8 cellular contexts compared by ENCODE assay signal in the genomic region with DNA sequence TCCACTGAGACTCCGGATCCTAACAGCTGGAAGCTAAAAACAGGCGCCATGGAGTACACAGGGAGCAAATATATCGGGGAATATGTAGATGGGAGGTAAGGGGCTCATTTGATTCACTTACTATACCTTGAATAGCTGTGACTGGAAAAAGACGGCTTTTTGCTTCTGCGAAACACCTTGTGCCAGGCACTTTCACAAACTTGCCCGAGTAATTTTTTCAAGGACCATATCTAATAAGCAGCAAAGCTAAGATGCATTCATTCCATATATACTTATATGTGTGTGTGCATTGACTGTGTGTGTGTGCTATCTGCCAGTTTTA. TPM values are rescaled to one million over a fixed set of nuclear protein-coding genes. Genes with fewer than 3 reads are reported as not detected.
DNase-seq lines count a peak whose midpoint lies in the region; ATAC-seq, FAIRE-seq and TF ChIP-seq lines count a peak whose summit lies in the region.

No MANE protein-coding gene starts in this region.

- POLR2A ChIA-PET in activated CD4-positive, alpha-beta T cell treated with anti-CD3 and anti-CD28 coated beads, Interleukin-2, amount 10 ng/mL, durations not matched to agents 7 days and 5 days (lab: Charles Lee) = no interaction called here
- POLR2A ChIA-PET in HepG2 (lab: Yijun Ruan, JAX) = interaction anchor here (0.8 to 1.0 kb wide), 2 partner anchors 19 to 28 kb away, joined by 3 read pairs; no protein-coding TSS in a partner anchor

- H3K4me1 Mint-ChIP-seq in activated CD4-positive, alpha-beta T cell treated with anti-CD3 and anti-CD28 coated beads, Interleukin-2, amount 10 ng/mL, durations not matched to agents 7 days and 5 days = peaks cover 35% of the 10 kb centered on the region
- H3K4me1 Mint-ChIP-seq in activated naive CD8-positive, alpha-beta T cell (ENCODE audit: low read depth) = peaks cover 41% of the 10 kb centered on the region

- peaks cover 24% of the 10 kb centered on the region for H3K27me3 Mint-ChIP-seq in activated CD4-positive, alpha-beta T cell treated with anti-CD3 and anti-CD28 coated beads, Interleukin-2, amount 10 ng/mL, durations not matched to agents 7 days and 5 days
- peaks cover 7% of the 10 kb centered on the region for H3K27me3 Mint-ChIP-seq in activated naive CD8-positive, alpha-beta T cell

- TF ChIP-seq POLR2A in HepG2 (IDR thresholded peaks at IDR 0.05; ENCODE audit: insufficient read depth in 1 of 2, low read depth in 2 of 2, low read length in 2 of 2) (no peak), GM12891 (IDR thresholded peaks at IDR 0.05; ENCODE audit: low read depth, low read length) (no peak)

- H3K27me3 ChIP-seq in HepG2 (ENCODE audit: control insufficient read depth in 1 of 2, insufficient read depth in 2 of 2, low read length in 2 of 2) = no peaks in the 10 kb centered on the region; a peak in 1 of 5 replicates
- no peaks in the 10 kb centered on the region for H3K27me3 ChIP-seq in thymus (ENCODE audit: control insufficient read depth, insufficient read depth)

- peaks cover 6% of the 10 kb centered on the region for H3K9me3 Mint-ChIP-seq in activated CD4-positive, alpha-beta T cell treated with anti-CD3 and anti-CD28 coated beads, Interleukin-2, amount 10 ng/mL, durations not matched to agents 7 days and 5 days
- peaks cover 6% of the 10 kb centered on the region for H3K9me3 Mint-ChIP-seq in activated naive CD8-positive, alpha-beta T cell (ENCODE audit: low read depth)

- DNase-seq in activated CD4-positive, alpha-beta T cell treated with anti-CD3 and anti-CD28 coated beads, Interleukin-2, amount 10 ng/mL, durations not matched to agents 7 days and 5 days = no peak
- DNase-seq in activated CD4-positive, alpha-beta T cell treated with anti-CD3 and anti-CD28 coated beads, Interleukin-2, amount 50 U/mL, for 4 hours = no peak
- DNase-seq in HepG2 (ENCODE audit: low spot score) = no peak
- no peak for DNase-seq in OCI-M1 (lab: John Stamatoyannopoulos, UW)
- DNase-seq in GM12891 (ENCODE audit: insufficient read length, low spot score) = no peak
- DNase-seq in COLO829 (ENCODE audit: low spot score) = no peak

- H3K36me3 Mint-ChIP-seq in activated CD4-positive, alpha-beta T cell treated with anti-CD3 and anti-CD28 coated beads, Interleukin-2, amount 10 ng/mL, durations not matched to agents 7 days and 5 days (ENCODE audit: low read depth) = peaks cover 3% of the 10 kb centered on the region
- peaks cover 4% of the 10 kb centered on the region for H3K36me3 Mint-ChIP-seq in activated naive CD8-positive, alpha-beta T cell

- H3K79me2 ChIP-seq in HepG2 (ENCODE audit: insufficient read depth, low read length) = peaks cover 35% of the 10 kb centered on the region

- H3K9ac ChIP-seq in HepG2 (ENCODE audit: insufficient read depth, low read depth, low read length) = no peak overlapping the region

- peak overlapping the region; percentile 88 for H3K27ac Mint-ChIP-seq in activated CD4-positive, alpha-beta T cell treated with anti-CD3 and anti-CD28 coated beads, Interleukin-2, amount 10 ng/mL, durations not matched to agents 7 days and 5 days
- H3K27ac Mint-ChIP-seq in activated naive CD8-positive, alpha-beta T cell = peak overlapping the region; percentile 93

- H3K4me3 Mint-ChIP-seq in activated CD4-positive, alpha-beta T cell treated with anti-CD3 and anti-CD28 coated beads, Interleukin-2, amount 10 ng/mL, durations not matched to agents 7 days and 5 days = peak overlapping the region; percentile 88
- peak overlapping the region; percentile 96 for H3K4me3 Mint-ChIP-seq in activated naive CD8-positive, alpha-beta T cell

- in situ Hi-C loops in HepG2 (cut with HindIII; ENCODE audit: extremely low pct_ligation_motif_present, low pct_unique_long_range_greater_than_20kb) = no loop called here

- H3K9me3 ChIP-seq in HepG2 (ENCODE audit: low read length) (no peaks in the 10 kb centered on the region), thymus (ENCODE audit: control insufficient read depth) (no peaks in the 10 kb centered on the region)

- TF ChIP-seq RAD21 in HepG2 (CRISPR knock-in tag; IDR thresholded peaks at IDR 0.05) = no peak

- BruUV-seq in HepG2 (replicated peaks; lab: Mats Ljungman, UMichigan) = no TSS peak

- TF ChIP-seq CTCF in HepG2 (CRISPR knock-in tag; IDR thresholded peaks at IDR 0.05) = no peak

- CTCF ChIA-PET in activated CD4-positive, alpha-beta T cell treated with anti-CD3 and anti-CD28 coated beads, Interleukin-2, amount 10 ng/mL, durations not matched to agents 7 days and 5 days (lab: Charles Lee) = interaction anchor here (0.6 to 1.0 kb wide), 3 partner anchors 13 to 708 kb away, joined by 3 to 4 read pairs (median 3); no protein-coding TSS in a partner anchor
- CTCF ChIA-PET in HepG2 (lab: Yijun Ruan, JAX; ENCODE audit: low intra/inter-chr PET ratio, low total read pairs) = no interaction called here

- peak overlapping the region; percentile 71 for H3K4me2 ChIP-seq in HepG2 (ENCODE audit: low read depth, low read length)

- no peak for TF ChIP-seq EP300 in HepG2 (IDR thresholded peaks at IDR 0.05; ENCODE audit: low read depth in 2 of 2, low read length in 2 of 2)
- no peak for TF ChIP-seq EP300 in HepG2 (CRISPR knock-in tag; IDR thresholded peaks at IDR 0.05; ENCODE audit: borderline replicate concordance)

- peak overlapping the region in 2 of 3 experiments; percentile 75 to 85; a peak in 3 of 6 replicates for H3K4me3 ChIP-seq in HepG2 (replicated peaks in 1 of 3; ENCODE audit: insufficient read depth in 1 of 3, low read depth in 2 of 3, low read length in 3 of 3)
- H3K4me3 ChIP-seq in thymus (ENCODE audit: low read length) = peak overlapping the region; percentile 76

- H3K36me3 ChIP-seq in HepG2 (replicated peaks in 1 of 2; ENCODE audit: control insufficient read depth in 1 of 2, insufficient read depth in 2 of 2, low read length in 2 of 2) = no peaks in the 10 kb centered on the region
- no peaks in the 10 kb centered on the region for H3K36me3 ChIP-seq in thymus (ENCODE audit: control insufficient read depth, insufficient read depth)

- H3K4me1 ChIP-seq in HepG2 (ENCODE audit: insufficient read depth, low read length) (peaks cover 36% of the 10 kb centered on the region), thymus (ENCODE audit: control insufficient read depth, insufficient read depth, low read length) (peaks cover 3% of the 10 kb centered on the region)

- WGBS in HepG2 (ENCODE audit: low lambda C conversion rate) = 20% methylated on average over 6 of the region's 6 CpGs
- WGBS in thymus = 28% methylated on average over 6 of the region's 6 CpGs

- H3K27ac ChIP-seq in HepG2 (ENCODE audit: extremely low read length, insufficient read depth, low read length) = no peak overlapping the region
- no peak overlapping the region for H3K27ac ChIP-seq in thymus (ENCODE audit: low read depth)

- intact Hi-C loops in HepG2 (cut with micrococcal nuclease; ENCODE audit: unreplicated experiment) = no loop called here

- 0 out of 2 replicates have a peak, but pooled peaks cover 3% of the 10 kb centered on the region for H4K20me1 ChIP-seq in HepG2 (ENCODE audit: insufficient read depth, low read length)

- no peak overlapping the region for H2AFZ ChIP-seq in HepG2 (ENCODE audit: low read length)

- ATAC-seq in HepG2 = no peak

- FAIRE-seq in HepG2 (lab: Jason Lieb, UNC) (no peak), GM12891 (lab: Jason Lieb, UNC) (no peak)

RNA-seq across cellular contexts. Expression of gene MORN5, which starts 0.2 kb away (rescaled TPM):
- total RNA-seq in activated CD4-positive, alpha-beta T cell treated with anti-CD3 and anti-CD28 coated beads, Interleukin-2, amount 10 ng/mL, durations not matched to agents 7 days and 5 days = not detected
- total RNA-seq in HepG2 (2016; rRNA removed; fragmentation: Illumina TruSeq; extraction: Trizol) = not detected in 2 replicates
- not detected in 2 replicates for total RNA-seq in HepG2 (2016; cell fraction: cytosol; rRNA removed; fragmentation: Illumina TruSeq; extraction: Trizol; ENCODE audit: low read depth)
- not detected in 2 replicates for total RNA-seq in HepG2 (2016; cell fraction: insoluble cytoplasmic fraction; rRNA removed; fragmentation: Illumina TruSeq; extraction: Trizol)
- total RNA-seq in HepG2 (2016; cell fraction: membrane; rRNA removed; fragmentation: Illumina TruSeq; extraction: Trizol) = not detected in 2 replicates
- total RNA-seq in HepG2 (2016; cell fraction: nucleus; rRNA removed; fragmentation: Illumina TruSeq; extraction: Trizol) = not detected in 2 replicates
- polyA plus RNA-seq in HepG2 (2011; rRNA removed) (not detected in 2 replicates), thymus (0.21 TPM)
- not detected in 2 replicates for polyA plus RNA-seq in HepG2 (2011; cell fraction: cytosol; rRNA removed)
- not detected in 2 replicates for polyA plus RNA-seq in HepG2 (2011; cell fraction: nucleus; rRNA removed)
- not detected in 2 replicates for polyA plus RNA-seq in HepG2 (2012)
- polyA plus RNA-seq in HepG2 (2016; cell fraction: cytosol; fragmentation: Illumina TruSeq; extraction: Trizol; ENCODE audit: low read depth) = not detected in 2 replicates
- not detected in 2 replicates for polyA plus RNA-seq in HepG2 (2016; cell fraction: insoluble cytoplasmic fraction; fragmentation: Illumina TruSeq; extraction: Trizol; ENCODE audit: low read depth)
- not detected in 2 replicates for polyA plus RNA-seq in HepG2 (2016; cell fraction: membrane; fragmentation: Illumina TruSeq; extraction: Trizol; ENCODE audit: low read depth)
- not detected in 2 replicates for polyA plus RNA-seq in HepG2 (2016; cell fraction: nucleus; fragmentation: Illumina TruSeq; extraction: Trizol; ENCODE audit: insufficient read depth, low read depth)
- not detected in 2 replicates for polyA minus RNA-seq in HepG2 (2011; rRNA and poly(A)+ RNA removed; ENCODE audit: low replicate concordance)
- not detected in 2 replicates for polyA minus RNA-seq in HepG2 (2011; cell fraction: cytosol; rRNA and poly(A)+ RNA removed)
- polyA minus RNA-seq in HepG2 (2011; cell fraction: nucleus; rRNA and poly(A)+ RNA removed) = not detected in 2 replicates
- not detected for polyA plus RNA-seq in GM12891 (2012; ENCODE audit: low read depth, missing spikeins)

RNA-seq across cellular contexts. Expression of gene NDUFA8, which starts 0.3 kb away (rescaled TPM):
- total RNA-seq in activated CD4-positive, alpha-beta T cell treated with anti-CD3 and anti-CD28 coated beads, Interleukin-2, amount 10 ng/mL, durations not matched to agents 7 days and 5 days = 10 to 100 TPM; 33.7 to 35.9 TPM
- 71.7 and 112 TPM in 2 replicates for total RNA-seq in HepG2 (2016; rRNA removed; fragmentation: Illumina TruSeq; extraction: Trizol)
- 24.0 and 28.2 TPM in 2 replicates for total RNA-seq in HepG2 (2016; cell fraction: cytosol; rRNA removed; fragmentation: Illumina TruSeq; extraction: Trizol; ENCODE audit: low read depth)
- 77.1 and 98.9 TPM in 2 replicates for total RNA-seq in HepG2 (2016; cell fraction: insoluble cytoplasmic fraction; rRNA removed; fragmentation: Illumina TruSeq; extraction: Trizol)
- total RNA-seq in HepG2 (2016; cell fraction: membrane; rRNA removed; fragmentation: Illumina TruSeq; extraction: Trizol) = 33.8 and 34.5 TPM in 2 replicates
- 26.2 and 29.8 TPM in 2 replicates for total RNA-seq in HepG2 (2016; cell fraction: nucleus; rRNA removed; fragmentation: Illumina TruSeq; extraction: Trizol)
- polyA plus RNA-seq in HepG2 (2011; rRNA removed) (57.7 and 68.6 TPM in 2 replicates), thymus (55.9 TPM)
- 66.4 and 77.0 TPM in 2 replicates for polyA plus RNA-seq in HepG2 (2011; cell fraction: cytosol; rRNA removed)
- 14.6 and 17.0 TPM in 2 replicates for polyA plus RNA-seq in HepG2 (2011; cell fraction: nucleus; rRNA removed)
- 57.2 and 70.1 TPM in 2 replicates for polyA plus RNA-seq in HepG2 (2012)
- polyA plus RNA-seq in HepG2 (2016; cell fraction: cytosol; fragmentation: Illumina TruSeq; extraction: Trizol; ENCODE audit: low read depth) = 37.6 and 46.4 TPM in 2 replicates
- polyA plus RNA-seq in HepG2 (2016; cell fraction: insoluble cytoplasmic fraction; fragmentation: Illumina TruSeq; extraction: Trizol; ENCODE audit: low read depth) = 144 and 158 TPM in 2 replicates
- 38.1 and 41.4 TPM in 2 replicates for polyA plus RNA-seq in HepG2 (2016; cell fraction: membrane; fragmentation: Illumina TruSeq; extraction: Trizol; ENCODE audit: low read depth)
- polyA plus RNA-seq in HepG2 (2016; cell fraction: nucleus; fragmentation: Illumina TruSeq; extraction: Trizol; ENCODE audit: insufficient read depth, low read depth) = 63.9 and 64.9 TPM in 2 replicates
- 32.8 and 96.4 TPM in 2 replicates for polyA minus RNA-seq in HepG2 (2011; rRNA and poly(A)+ RNA removed; ENCODE audit: low replicate concordance)
- 26.3 and 30.2 TPM in 2 replicates for polyA minus RNA-seq in HepG2 (2011; cell fraction: cytosol; rRNA and poly(A)+ RNA removed)
- 9.5 and 12.1 TPM in 2 replicates for polyA minus RNA-seq in HepG2 (2011; cell fraction: nucleus; rRNA and poly(A)+ RNA removed)
- polyA plus RNA-seq in GM12891 (2012; ENCODE audit: low read depth, missing spikeins) = 89.3 TPM
